In the genomic region with DNA sequence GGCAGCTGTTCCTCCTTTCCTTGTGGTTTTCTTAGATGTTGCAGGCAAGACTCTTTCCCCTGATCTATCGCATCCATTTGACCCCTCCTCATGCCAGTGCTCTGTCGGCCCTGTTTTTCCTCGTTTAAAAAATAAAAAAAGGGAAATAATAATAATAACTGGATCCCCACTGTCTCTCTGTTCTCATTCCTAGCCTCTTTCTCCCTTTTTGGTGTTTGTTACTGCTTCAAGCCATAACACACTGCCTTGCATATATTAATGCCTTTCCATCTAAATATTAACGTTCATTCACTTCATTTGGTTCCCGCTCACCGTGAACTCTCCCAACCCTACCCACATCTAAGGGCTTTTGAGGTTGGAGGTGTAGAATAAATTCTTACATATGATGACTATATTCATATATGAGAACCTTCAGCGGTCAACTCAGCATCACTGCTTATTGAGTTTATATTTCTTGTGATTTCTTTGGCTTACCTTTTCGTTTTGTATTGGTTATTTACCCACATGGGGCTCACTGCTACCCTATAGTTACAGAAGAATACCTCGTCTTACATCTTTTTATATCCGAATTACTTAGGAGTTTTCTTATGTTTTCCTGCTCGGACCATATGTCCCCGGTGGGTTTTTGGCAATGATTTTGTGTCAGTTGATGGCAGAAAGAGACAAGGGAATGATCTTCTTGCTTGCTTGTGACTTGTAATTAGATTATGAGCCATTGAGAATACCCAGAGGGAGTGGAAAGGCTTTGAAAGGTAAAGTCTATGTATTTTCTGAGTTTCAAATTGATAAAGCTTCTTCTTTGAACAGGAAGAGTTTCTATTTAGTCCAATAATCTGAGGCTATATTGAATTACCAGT, we compare ENCODE assay signal across 8 cellular contexts. TPM values are rescaled to one million over a fixed set of nuclear protein-coding genes. Genes with fewer than 3 reads are reported as not detected.
DNase-seq lines count a peak whose midpoint lies in the region; ATAC-seq and TF ChIP-seq lines count a peak whose summit lies in the region.

No MANE protein-coding gene starts in this region.

- H4K20me1 ChIP-seq in fibroblast of lung (ENCODE audit: control insufficient read depth, extremely low read depth, insufficient read depth, low read length), result no peaks in the 10 kb centered on the region

- H3K9me3 ChIP-seq in Peyer's patch, result no peaks in the 10 kb centered on the region
- no peaks in the 10 kb centered on the region for H3K9me3 ChIP-seq in fibroblast of lung (ENCODE audit: control insufficient read depth, insufficient read depth, low read depth, low read length)

- H3K4me2 ChIP-seq in fibroblast of lung (ENCODE audit: extremely low read depth, insufficient read depth, low read length), result peak overlapping the region; percentile 91

- H3K27me3 ChIP-seq in Peyer's patch, result no peaks in the 10 kb centered on the region
- no peaks in the 10 kb centered on the region for H3K27me3 ChIP-seq in fibroblast of lung (ENCODE audit: control insufficient read depth, insufficient read depth, low read length)

- ATAC-seq in GM18511 (IDR thresholded peaks at IDR 0.05; ENCODE audit: unreplicated experiment) (peak; percentile 32), HG03045 (IDR thresholded peaks at IDR 0.05; ENCODE audit: unreplicated experiment) (peak; percentile 16)

- TF ChIP-seq POLR2A in Peyer's patch (IDR thresholded peaks at IDR 0.05), result no peak

- H3K27ac ChIP-seq in Peyer's patch (peak overlapping the region; percentile 83 to 96 (median 90)), fibroblast of lung (ENCODE audit: insufficient read depth, low read length) (peak overlapping the region; percentile 94)

- TF ChIP-seq CTCF in Peyer's patch (IDR thresholded peaks at IDR 0.05) (no peak), fibroblast of lung (conservative IDR thresholded peaks at IDR 0.05 in 1 of 2, IDR thresholded peaks at IDR 0.05 in 1 of 2; ENCODE audit: low read depth in 1 of 2, low read length in 2 of 2) (no peak)

- H2AFZ ChIP-seq in fibroblast of lung (ENCODE audit: low read length), result peak overlapping the region; percentile 100

- peaks cover 4% of the 10 kb centered on the region for H3K79me2 ChIP-seq in fibroblast of lung (ENCODE audit: control insufficient read depth, insufficient read depth, low read length)

- H3K4me1 ChIP-seq in Peyer's patch (peaks cover 0 to 12% (median 0%) of the 10 kb centered on the region in 4 donors), fibroblast of lung (ENCODE audit: control insufficient read depth, extremely low read depth, insufficient read depth, low read length) (no peaks in the 10 kb centered on the region)

- peak overlapping the region; percentile 68 to 87 (median 78) for H3K4me3 ChIP-seq in Peyer's patch
- H3K4me3 ChIP-seq in fibroblast of lung (replicated peaks in 1 of 4; ENCODE audit: control extremely low read depth in 1 of 4, insufficient read depth in 1 of 4, low read depth in 3 of 4, low read length in 4 of 4), result peak overlapping the region; percentile 80 to 99 (median 92)

- peak; percentile 41 for DNase-seq in AG08395 (ENCODE audit: low spot score)
- no peak for DNase-seq in Peyer's patch
- DNase-seq in fibroblast of lung (ENCODE audit: low read depth in 2 of 2), result peak in 1 of 2 donors; percentile 38
- DNase-seq in pons (ENCODE audit: low spot score), result peak; percentile 74
- no peak for DNase-seq in NCI-H1436 treated with DMSO at 0.1 percent for 48 hours (lab: John Stamatoyannopoulos, UW)
- DNase-seq in activated naive CD4-positive, alpha-beta T cell treated with Interleukin-2 at 50 U/mL for 16 hours, result no peak

- H3K9ac ChIP-seq in fibroblast of lung (ENCODE audit: insufficient read depth, low read length), result peak overlapping the region; percentile 82

- H3K36me3 ChIP-seq in Peyer's patch (no peaks in the 10 kb centered on the region), fibroblast of lung (ENCODE audit: control insufficient read depth, insufficient read depth, low read length) (no peaks in the 10 kb centered on the region)

RNA-seq across cellular contexts. Expression of a gene that starts 0.8 kb away (rescaled TPM):
- total RNA-seq in Peyer's patch, result 10 to 100 TPM in 2 of 4 donors, 1 to 10 TPM in 1, under 1 TPM in 1; 0.85 to 32.2 (median 11.7) TPM
- total RNA-seq in fibroblast of lung, result 10.3 and 12.1 TPM in 2 replicates
- 6.4 and 9.0 TPM in 2 replicates for polyA plus RNA-seq in fibroblast of lung
- polyA plus RNA-seq in fibroblast of lung (2012), result 6.0 and 7.6 TPM in 2 replicates
- 0.78 and 1.7 TPM in 2 replicates for polyA minus RNA-seq in fibroblast of lung (ENCODE audit: low replicate concordance)

Comparison
In these comparisons a context has a peak if more than half of its experiments do, and no peak if none do; other contexts are left out.
1. DNase-seq: peak in AG08395 (single experiment) and pons (single experiment); none in Peyer's patch (0 of 3), NCI-H1436 treated with DMSO at 0.1 percent for 48 hours (single experiment) and activated naive CD4-positive, alpha-beta T cell treated with Interleukin-2 at 50 U/mL for 16 hours (single experiment).